Comparison of ENCODE assay signal across 1 cellular context in the genomic region with DNA sequence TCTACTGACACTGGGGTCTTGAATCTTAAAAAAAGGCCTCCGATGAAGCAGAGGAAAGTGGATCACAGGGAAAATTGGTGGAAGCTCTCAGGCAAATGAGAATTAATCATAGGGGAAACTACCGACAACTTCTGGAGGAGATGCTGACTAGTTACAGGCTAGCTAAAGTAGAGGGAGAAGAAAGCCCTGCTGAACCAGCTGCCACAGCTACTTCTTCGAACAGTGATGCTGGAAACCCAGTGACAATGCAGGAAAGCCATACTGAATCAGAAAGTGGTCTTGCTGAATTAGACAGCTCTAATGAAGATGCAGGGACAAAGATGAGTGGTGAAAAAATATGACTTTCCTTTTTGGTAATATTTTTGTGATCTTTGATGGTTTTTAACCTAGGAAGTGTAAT.
TF ChIP-seq lines count a peak whose summit lies in the region.

No MANE protein-coding gene starts in this region.

TF ChIP-seq in IMR-90, 13 proteins besides CTCF, POLR2A, EP300 and RAD21:
- no peak for TF ChIP-seq MAFK (IDR thresholded peaks at IDR 0.05; ENCODE audit: low read depth, low read length)
- no peak for TF ChIP-seq MAZ (IDR thresholded peaks at IDR 0.05; ENCODE audit: borderline replicate concordance, low read depth, low read length)
